In the genomic region with DNA sequence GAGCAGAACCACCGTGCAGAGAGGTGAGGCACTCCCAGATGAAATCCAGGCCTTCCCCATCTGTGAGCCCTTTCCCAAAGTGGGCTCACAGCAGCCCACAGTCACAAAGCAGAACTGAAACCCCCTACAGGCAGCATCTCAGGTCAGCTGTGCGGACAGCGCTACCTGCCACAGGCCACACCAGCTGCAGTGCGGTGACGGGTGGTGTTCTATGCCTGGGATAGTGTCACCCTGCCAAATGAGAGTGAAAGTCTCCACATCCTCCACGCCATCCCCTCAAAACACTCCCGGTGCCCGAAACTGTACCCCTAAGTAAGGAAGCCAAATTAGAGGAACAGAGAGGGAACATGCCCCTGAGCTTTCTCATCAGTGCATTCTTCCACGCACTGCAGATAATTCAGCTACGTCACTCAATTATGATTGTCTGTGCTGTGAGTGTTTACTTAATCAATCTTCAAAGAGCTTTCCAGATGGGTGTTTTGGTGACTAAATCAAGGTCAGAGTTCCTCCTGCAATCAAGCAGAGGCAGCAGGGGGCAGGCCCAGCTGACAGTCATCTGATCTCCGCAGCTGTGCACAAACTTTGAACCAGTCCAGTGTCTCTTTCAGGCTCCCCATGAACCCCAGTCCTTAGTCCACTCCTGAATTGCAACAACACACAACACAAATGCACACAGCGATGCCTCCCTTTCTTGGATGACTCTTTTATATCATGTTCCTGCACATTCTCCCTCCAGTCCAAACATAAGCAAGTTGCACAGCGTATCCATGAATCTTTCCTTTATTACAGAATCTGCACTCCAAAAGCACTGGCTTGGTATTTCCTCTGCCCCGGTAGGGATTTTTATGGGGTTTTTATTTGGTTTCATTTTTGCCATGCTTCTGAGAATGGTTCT, we compare ENCODE assay signal across 1 cellular context.
TF ChIP-seq lines count a peak whose summit lies in the region.

No MANE protein-coding gene starts in this region.

TF ChIP-seq in GM12878, 131 proteins besides CTCF, POLR2A, EP300 and RAD21 (continued from another document):
- TF ChIP-seq CHD1 (IDR thresholded peaks at IDR 0.05; ENCODE audit: low read depth, low read length) (peak; percentile 50; the same call in 1 of the 2 replicates), RB1 (IDR thresholded peaks at IDR 0.05; ENCODE audit: borderline replicate concordance) (no peak), ZNF622 (IDR thresholded peaks at IDR 0.05) (no peak), NFXL1 (IDR thresholded peaks at IDR 0.05; ENCODE audit: borderline replicate concordance) (no peak), ETV6 (conservative IDR thresholded peaks at IDR 0.05 in 1 of 2, IDR thresholded peaks at IDR 0.05 in 1 of 2; ENCODE audit: borderline replicate concordance in 1 of 2, low read depth in 1 of 2) (peak in 1 of 2 experiments; percentile 86; a peak in 2 of 4 replicates), RFX5 (IDR thresholded peaks at IDR 0.05; ENCODE audit: low read depth, low read length) (no peak), ZNF24 (IDR thresholded peaks at IDR 0.05) (peak; percentile 76; the same call in 1 of the 2 replicates), SMAD1 (IDR thresholded peaks at IDR 0.05; ENCODE audit: low read depth, partially characterized antibody) (peak; percentile 68), STAT3 (IDR thresholded peaks at IDR 0.05; ENCODE audit: low read depth, low read length) (peak; percentile 86), TCF3 (IDR thresholded peaks at IDR 0.05; ENCODE audit: borderline replicate concordance, insufficient read depth, low read depth, low read length) (peak; percentile 100), ZZZ3 (IDR thresholded peaks at IDR 0.05; ENCODE audit: control insufficient read depth, insufficient read length, low read depth) (no peak), KLF5 (IDR thresholded peaks at IDR 0.05; ENCODE audit: partially characterized antibody) (peak; percentile 95), SMAD5 (IDR thresholded peaks at IDR 0.05; ENCODE audit: low read depth) (peak; percentile 44; the same call in 1 of the 2 replicates), MEF2A (IDR thresholded peaks at IDR 0.05; ENCODE audit: insufficient read depth, low read depth, low read length) (peak; percentile 83), CEBPB (IDR thresholded peaks at IDR 0.05; ENCODE audit: borderline replicate concordance in 1 of 2, low read depth in 2 of 2, low read length in 2 of 2) (no peak), CHD4 (IDR thresholded peaks at IDR 0.05) (no peak; the same call in 1 of the 2 replicates), BHLHE40 (IDR thresholded peaks at IDR 0.05; ENCODE audit: borderline replicate concordance in 1 of 2, low read depth in 2 of 2, low read length in 1 of 2) (peak; percentile 89 to 94), WRNIP1 (IDR thresholded peaks at IDR 0.05; ENCODE audit: borderline replicate concordance, low read depth, low read length) (no peak), MEF2B (IDR thresholded peaks at IDR 0.05; ENCODE audit: partially characterized antibody, poor library complexity, severe bottlenecking) (peak; percentile 87), ATF3 (IDR thresholded peaks at IDR 0.05; ENCODE audit: borderline replicate concordance, extremely low read depth, low read depth, low read length) (no peak)
- TF ChIP-seq, protein P1, sequence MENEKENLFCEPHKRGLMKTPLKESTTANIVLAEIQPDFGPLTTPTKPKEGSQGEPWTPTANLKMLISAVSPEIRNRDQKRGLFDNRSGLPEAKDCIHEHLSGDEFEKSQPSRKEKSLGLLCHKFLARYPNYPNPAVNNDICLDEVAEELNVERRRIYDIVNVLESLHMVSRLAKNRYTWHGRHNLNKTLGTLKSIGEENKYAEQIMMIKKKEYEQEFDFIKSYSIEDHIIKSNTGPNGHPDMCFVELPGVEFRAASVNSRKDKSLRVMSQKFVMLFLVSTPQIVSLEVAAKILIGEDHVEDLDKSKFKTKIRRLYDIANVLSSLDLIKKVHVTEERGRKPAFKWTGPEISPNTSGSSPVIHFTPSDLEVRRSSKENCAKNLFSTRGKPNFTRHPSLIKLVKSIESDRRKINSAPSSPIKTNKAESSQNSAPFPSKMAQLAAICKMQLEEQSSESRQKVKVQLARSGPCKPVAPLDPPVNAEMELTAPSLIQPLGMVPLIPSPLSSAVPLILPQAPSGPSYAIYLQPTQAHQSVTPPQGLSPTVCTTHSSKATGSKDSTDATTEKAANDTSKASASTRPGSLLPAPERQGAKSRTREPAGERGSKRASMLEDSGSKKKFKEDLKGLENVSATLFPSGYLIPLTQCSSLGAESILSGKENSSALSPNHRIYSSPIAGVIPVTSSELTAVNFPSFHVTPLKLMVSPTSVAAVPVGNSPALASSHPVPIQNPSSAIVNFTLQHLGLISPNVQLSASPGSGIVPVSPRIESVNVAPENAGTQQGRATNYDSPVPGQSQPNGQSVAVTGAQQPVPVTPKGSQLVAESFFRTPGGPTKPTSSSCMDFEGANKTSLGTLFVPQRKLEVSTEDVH (IDR thresholded peaks at IDR 0.05; ENCODE audit: low read depth, partially characterized antibody), result peak; percentile 71
- TF ChIP-seq, protein P2, sequence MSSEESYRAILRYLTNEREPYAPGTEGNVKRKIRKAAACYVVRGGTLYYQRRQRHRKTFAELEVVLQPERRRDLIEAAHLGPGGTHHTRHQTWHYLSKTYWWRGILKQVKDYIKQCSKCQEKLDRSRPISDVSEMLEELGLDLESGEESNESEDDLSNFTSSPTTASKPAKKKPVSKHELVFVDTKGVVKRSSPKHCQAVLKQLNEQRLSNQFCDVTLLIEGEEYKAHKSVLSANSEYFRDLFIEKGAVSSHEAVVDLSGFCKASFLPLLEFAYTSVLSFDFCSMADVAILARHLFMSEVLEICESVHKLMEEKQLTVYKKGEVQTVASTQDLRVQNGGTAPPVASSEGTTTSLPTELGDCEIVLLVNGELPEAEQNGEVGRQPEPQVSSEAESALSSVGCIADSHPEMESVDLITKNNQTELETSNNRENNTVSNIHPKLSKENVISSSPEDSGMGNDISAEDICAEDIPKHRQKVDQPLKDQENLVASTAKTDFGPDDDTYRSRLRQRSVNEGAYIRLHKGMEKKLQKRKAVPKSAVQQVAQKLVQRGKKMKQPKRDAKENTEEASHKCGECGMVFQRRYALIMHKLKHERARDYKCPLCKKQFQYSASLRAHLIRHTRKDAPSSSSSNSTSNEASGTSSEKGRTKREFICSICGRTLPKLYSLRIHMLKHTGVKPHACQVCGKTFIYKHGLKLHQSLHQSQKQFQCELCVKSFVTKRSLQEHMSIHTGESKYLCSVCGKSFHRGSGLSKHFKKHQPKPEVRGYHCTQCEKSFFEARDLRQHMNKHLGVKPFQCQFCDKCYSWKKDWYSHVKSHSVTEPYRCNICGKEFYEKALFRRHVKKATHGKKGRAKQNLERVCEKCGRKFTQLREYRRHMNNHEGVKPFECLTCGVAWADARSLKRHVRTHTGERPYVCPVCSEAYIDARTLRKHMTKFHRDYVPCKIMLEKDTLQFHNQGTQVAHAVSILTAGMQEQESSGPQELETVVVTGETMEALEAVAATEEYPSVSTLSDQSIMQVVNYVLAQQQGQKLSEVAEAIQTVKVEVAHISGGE (CRISPR knock-in tag; IDR thresholded peaks at IDR 0.05), result no peak
